ENCODE assay signal across 10 cellular contexts in genomic region chr15:74010929-74011540, GRCh38. TPM values are rescaled to one million over a fixed set of nuclear protein-coding genes. Genes with fewer than 3 reads are reported as not detected.
DNase-seq lines count a peak whose midpoint lies in the region; ATAC-seq and TF ChIP-seq lines count a peak whose summit lies in the region.
"Had no signal": no experiment of that assay in that cellular context is flagged by ENCODE, and none has a peak within 500 bp of the region (broad histone marks: within the 10 kb centered on the region; RNA-seq: fewer than 3 reads in every experiment).

No MANE protein-coding gene starts in this region.

- peak; percentile 50 for DNase-seq in GM03348 (ENCODE audit: low spot score)
- no peak for DNase-seq in breast epithelium (ENCODE audit: low spot score in 2 of 2)
- no peak for DNase-seq in left ventricle myocardium superior
- no peak for DNase-seq in sigmoid colon
- DNase-seq in neuronal stem cell (ENCODE audit: low spot score): no peak
- DNase-seq in NCI-H69 (lab: John Stamatoyannopoulos, UW): no peak
- no peak for DNase-seq in central memory CD4-positive, alpha-beta T cell
- DNase-seq: H9, NCI-H2081 treated with DMSO at 0.1 percent for 48 hours had no signal

- no peak overlapping the region for H3K4me2 ChIP-seq in neuronal stem cell (ENCODE audit: insufficient read depth, low read length, poor library complexity, severe bottlenecking)

- no peak for TF ChIP-seq CTCF in breast epithelium (IDR thresholded peaks at IDR 0.05)
- TF ChIP-seq CTCF in sigmoid colon (IDR thresholded peaks at IDR 0.05): no peak

- no peak overlapping the region for H2BK5ac ChIP-seq in neuronal stem cell (ENCODE audit: low read length)

- H3K4ac ChIP-seq in neuronal stem cell (ENCODE audit: low read length): no peak overlapping the region

- H3K18ac ChIP-seq in neuronal stem cell (ENCODE audit: low read length): no peak overlapping the region

- WGBS in sigmoid colon, 2 donors: 52 to 72% methylated on average over 2 of the region's 2 CpGs
- WGBS in neuronal stem cell (ENCODE audit: extremely low coverage in 2 of 2, insufficient read length in 2 of 2, insufficient replicate concordance in 1 of 2), 2 donors: no CpG with 5 or more reads among the region's 2 CpGs

- H3K27ac ChIP-seq in breast epithelium: peak overlapping the region; percentile 62 to 75
- H3K27ac ChIP-seq in sigmoid colon: peak overlapping the region; percentile 51 to 64 (median 60)
- no peak overlapping the region for H3K27ac ChIP-seq in neuronal stem cell (replicated peaks; ENCODE audit: low read length)

- H3K4me3 ChIP-seq in breast epithelium (peak overlapping the region in 1 of 3 donors; percentile 9), sigmoid colon (no peak overlapping the region), neuronal stem cell (ENCODE audit: low read length in 2 of 2) (no peak overlapping the region)

- H3K79me1 ChIP-seq in neuronal stem cell (ENCODE audit: low read depth, low read length): peaks cover 2% of the 10 kb centered on the region

- no peak overlapping the region for H3K23ac ChIP-seq in neuronal stem cell (ENCODE audit: low read depth, low read length, poor library complexity)

- peaks cover 0 to 23% of the 10 kb centered on the region in 2 donors for H3K4me1 ChIP-seq in breast epithelium
- peaks cover 0 to 69% (median 62%) of the 10 kb centered on the region in 4 donors for H3K4me1 ChIP-seq in sigmoid colon
- H3K4me1 ChIP-seq in neuronal stem cell (ENCODE audit: control insufficient read depth in 2 of 2, insufficient read depth in 1 of 2, low read depth in 1 of 2, low read length in 2 of 2): peaks cover 2 to 9% of the 10 kb centered on the region in 2 donors

- intact Hi-C loops in breast epithelium (cut with DNase I; ENCODE audit: low total_unique reads): no loop called here
- intact Hi-C loops in left ventricle myocardium superior (cut with micrococcal nuclease): no loop called here
- intact Hi-C loops in sigmoid colon (cut with DNase I): no loop called here

- H2BK12ac ChIP-seq in neuronal stem cell (ENCODE audit: low read length): no peak overlapping the region

- H3K9ac ChIP-seq in neuronal stem cell (ENCODE audit: low read depth, low read length, poor library complexity): no peak overlapping the region

- TF ChIP-seq EP300 in sigmoid colon (IDR thresholded peaks at IDR 0.05): no peak

- H2BK120ac ChIP-seq in neuronal stem cell (ENCODE audit: low read depth, low read length): no peak overlapping the region

- no peak overlapping the region for H4K8ac ChIP-seq in neuronal stem cell (ENCODE audit: low read depth, low read length)

- ATAC-seq in left ventricle myocardium superior (peak; percentile 53), HG02981 (IDR thresholded peaks at IDR 0.05; ENCODE audit: unreplicated experiment) (no peak)

- H3K36me3 ChIP-seq in breast epithelium (no peaks in the 10 kb centered on the region), sigmoid colon (peaks cover 0 to 9% (median 2%) of the 10 kb centered on the region in 4 donors), neuronal stem cell (replicated peaks in 1 of 2; ENCODE audit: control insufficient read depth in 2 of 2, insufficient read depth in 2 of 2, low read length in 2 of 2) (peaks cover 3 to 46% of the 10 kb centered on the region in 2 donors)

- TF ChIP-seq POLR2A in breast epithelium (IDR thresholded peaks at IDR 0.05) (no peak), sigmoid colon (IDR thresholded peaks at IDR 0.05) (no peak)

- H2AFZ ChIP-seq in neuronal stem cell (ENCODE audit: low read length): no peak overlapping the region

- no peaks in the 10 kb centered on the region for H3K27me3 ChIP-seq in breast epithelium
- H3K27me3 ChIP-seq in sigmoid colon: no peaks in the 10 kb centered on the region
- H3K27me3 ChIP-seq in neuronal stem cell (ENCODE audit: control insufficient read depth in 3 of 3, insufficient read depth in 3 of 3, low read depth in 1 of 3, low read length in 3 of 3): no peaks in the 10 kb centered on the region

- H2AK5ac ChIP-seq in neuronal stem cell (ENCODE audit: low read depth, low read length): no peak overlapping the region

- H3K9me3 ChIP-seq in breast epithelium: no peaks in the 10 kb centered on the region
- H3K9me3 ChIP-seq in sigmoid colon: no peaks in the 10 kb centered on the region
- H3K9me3 ChIP-seq in neuronal stem cell (replicated peaks in 1 of 2; ENCODE audit: control insufficient read depth in 2 of 2, insufficient read depth in 1 of 2, low read depth in 1 of 2, low read length in 2 of 2): peaks cover 0 to 6% of the 10 kb centered on the region in 2 donors

- H4K91ac ChIP-seq in neuronal stem cell (ENCODE audit: low read depth, low read length, poor library complexity): no peak overlapping the region

- no peak overlapping the region for H2BK15ac ChIP-seq in neuronal stem cell (ENCODE audit: low read length)

- no peak overlapping the region for H3K14ac ChIP-seq in neuronal stem cell (ENCODE audit: low read length)

RNA-seq across cellular contexts. Expression of gene PML, which starts 16.5 kb away (rescaled TPM):
- total RNA-seq in breast epithelium (100 to 1,000 TPM in 1 of 3 donors, 10 to 100 TPM in 2; 37.8 to 103 (median 49.8) TPM), left ventricle myocardium superior (20.8 TPM), sigmoid colon (100 to 1,000 TPM in 1 of 4 donors, 10 to 100 TPM in 3; 43.3 to 129 (median 60.0) TPM)
- 10 to 100 TPM in 1 of 3 donors, 1 to 10 TPM in 2; 9.6 to 36.4 (median 9.7) TPM for polyA plus RNA-seq in sigmoid colon
- polyA plus RNA-seq in neuronal stem cell (2013, experiment 1 of 2): 19.7 TPM
- 20.5 TPM for polyA plus RNA-seq in neuronal stem cell (2013, experiment 2 of 2)

RNA-seq across cellular contexts. Expression of gene STOML1, which starts 18.9 kb away (rescaled TPM):
- total RNA-seq in breast epithelium (10 to 100 TPM in 1 of 3 donors, 1 to 10 TPM in 2; 8.5 to 10.7 (median 9.7) TPM), left ventricle myocardium superior (26.9 TPM), sigmoid colon (10 to 100 TPM in 3 of 4 donors, 1 to 10 TPM in 1; 10.0 to 17.8 (median 13.8) TPM)
- 10 to 100 TPM in 1 of 3 donors, 1 to 10 TPM in 2; 3.5 to 18.5 (median 4.2) TPM for polyA plus RNA-seq in sigmoid colon
- polyA plus RNA-seq in neuronal stem cell (2013, experiment 1 of 2): 2.2 TPM
- polyA plus RNA-seq in neuronal stem cell (2013, experiment 2 of 2): 2.3 TPM
